Comparison of ENCODE assay signal across 1 cellular context in the genomic region with DNA sequence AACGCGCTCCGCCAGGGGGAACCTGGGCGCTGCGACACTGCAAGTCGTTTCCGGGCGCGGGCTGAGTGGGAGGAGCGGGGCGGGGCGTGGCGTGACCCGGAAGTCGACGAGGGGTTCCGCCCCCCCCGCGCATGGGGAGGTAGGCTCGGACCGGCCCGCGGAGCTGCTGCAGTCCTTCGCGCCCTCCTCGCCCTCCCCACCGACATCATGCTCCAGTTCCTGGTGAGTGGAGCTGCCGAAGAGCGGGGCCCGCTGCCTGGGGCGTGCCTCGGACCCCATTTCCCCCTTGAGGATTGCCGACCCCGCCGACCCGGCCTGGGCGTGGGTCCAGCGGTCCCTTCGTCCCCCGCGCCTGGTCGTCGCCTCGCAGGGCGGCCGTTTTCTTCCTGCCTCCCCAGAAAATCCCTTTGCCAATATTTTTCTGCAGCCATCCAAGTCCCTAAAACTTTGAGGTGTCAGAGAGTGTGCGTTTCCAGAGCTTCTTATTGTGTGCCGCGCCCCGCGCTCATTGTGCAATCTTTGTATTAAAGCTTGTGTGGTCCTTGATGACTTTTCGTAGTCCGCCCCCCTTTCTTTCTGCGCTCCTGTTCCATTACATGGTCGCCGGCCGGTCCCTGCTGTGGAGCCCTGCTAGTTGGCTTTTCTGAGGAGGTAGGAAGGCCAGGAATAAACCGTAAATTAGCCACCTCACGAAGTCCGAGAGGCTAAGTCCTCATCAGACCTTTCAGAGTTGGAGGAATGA.
TF ChIP-seq lines count a peak whose summit lies in the region.

TSS of gene STMP1 (plus strand) at position 142 of the 742 bp plus-strand sequence.

TF ChIP-seq in WTC11, 78 proteins besides CTCF, POLR2A, EP300 and RAD21 (continued from another document and continues in another):
- TF ChIP-seq KAT7 (CRISPR knock-in tag; IDR thresholded peaks at IDR 0.05; ENCODE audit: borderline replicate concordance): peak; percentile 96
- TF ChIP-seq ZNF281 (CRISPR knock-in tag; IDR thresholded peaks at IDR 0.05): no peak
- TF ChIP-seq FOXK1 (CRISPR knock-in tag; IDR thresholded peaks at IDR 0.05): peak; percentile 78; the same call in 1 of the 2 replicates
- TF ChIP-seq, protein P1, sequence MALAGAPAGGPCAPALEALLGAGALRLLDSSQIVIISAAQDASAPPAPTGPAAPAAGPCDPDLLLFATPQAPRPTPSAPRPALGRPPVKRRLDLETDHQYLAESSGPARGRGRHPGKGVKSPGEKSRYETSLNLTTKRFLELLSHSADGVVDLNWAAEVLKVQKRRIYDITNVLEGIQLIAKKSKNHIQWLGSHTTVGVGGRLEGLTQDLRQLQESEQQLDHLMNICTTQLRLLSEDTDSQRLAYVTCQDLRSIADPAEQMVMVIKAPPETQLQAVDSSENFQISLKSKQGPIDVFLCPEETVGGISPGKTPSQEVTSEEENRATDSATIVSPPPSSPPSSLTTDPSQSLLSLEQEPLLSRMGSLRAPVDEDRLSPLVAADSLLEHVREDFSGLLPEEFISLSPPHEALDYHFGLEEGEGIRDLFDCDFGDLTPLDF (CRISPR knock-in tag; IDR thresholded peaks at IDR 0.05): peak; percentile 84; the same call in 1 of the 2 replicates
- peak; percentile 89 for TF ChIP-seq FOXP1 (CRISPR knock-in tag; IDR thresholded peaks at IDR 0.05; ENCODE audit: borderline replicate concordance)
- peak; percentile 92 for TF ChIP-seq ZNF232 (CRISPR knock-in tag; IDR thresholded peaks at IDR 0.05)
- TF ChIP-seq GRHL2 (CRISPR knock-in tag; IDR thresholded peaks at IDR 0.05; ENCODE audit: insufficient replicate concordance, severe bottlenecking): no peak
- TF ChIP-seq GABPB1 (CRISPR knock-in tag; IDR thresholded peaks at IDR 0.05): peak; percentile 80
- 0 out of 2 replicates have a peak, but pooled peaks have one; percentile 19 for TF ChIP-seq ZNF317 (CRISPR knock-in tag; IDR thresholded peaks at IDR 0.05; ENCODE audit: borderline replicate concordance, low read depth)
- peak; percentile 99 for TF ChIP-seq SP1 (CRISPR knock-in tag; conservative IDR thresholded peaks at IDR 0.05)
- no peak for TF ChIP-seq AR (CRISPR knock-in tag; IDR thresholded peaks at IDR 0.05)
- TF ChIP-seq, protein P2, sequence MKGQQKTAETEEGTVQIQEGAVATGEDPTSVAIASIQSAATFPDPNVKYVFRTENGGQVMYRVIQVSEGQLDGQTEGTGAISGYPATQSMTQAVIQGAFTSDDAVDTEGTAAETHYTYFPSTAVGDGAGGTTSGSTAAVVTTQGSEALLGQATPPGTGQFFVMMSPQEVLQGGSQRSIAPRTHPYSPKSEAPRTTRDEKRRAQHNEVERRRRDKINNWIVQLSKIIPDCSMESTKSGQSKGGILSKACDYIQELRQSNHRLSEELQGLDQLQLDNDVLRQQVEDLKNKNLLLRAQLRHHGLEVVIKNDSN (CRISPR knock-in tag; IDR thresholded peaks at IDR 0.05): 0 out of 2 replicates have a peak, but pooled peaks have one; percentile 15
- TF ChIP-seq, protein P3, sequence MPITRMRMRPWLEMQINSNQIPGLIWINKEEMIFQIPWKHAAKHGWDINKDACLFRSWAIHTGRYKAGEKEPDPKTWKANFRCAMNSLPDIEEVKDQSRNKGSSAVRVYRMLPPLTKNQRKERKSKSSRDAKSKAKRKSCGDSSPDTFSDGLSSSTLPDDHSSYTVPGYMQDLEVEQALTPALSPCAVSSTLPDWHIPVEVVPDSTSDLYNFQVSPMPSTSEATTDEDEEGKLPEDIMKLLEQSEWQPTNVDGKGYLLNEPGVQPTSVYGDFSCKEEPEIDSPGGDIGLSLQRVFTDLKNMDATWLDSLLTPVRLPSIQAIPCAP (CRISPR knock-in tag; IDR thresholded peaks at IDR 0.05): 0 out of 2 replicates have a peak, but pooled peaks have one; percentile 64
- TF ChIP-seq SMAD3 (CRISPR knock-in tag; IDR thresholded peaks at IDR 0.05; ENCODE audit: borderline replicate concordance): 0 out of 2 replicates have a peak, but pooled peaks have one; percentile 20
- TF ChIP-seq ZNF416 (CRISPR knock-in tag; IDR thresholded peaks at IDR 0.05): 0 out of 2 replicates have a peak, but pooled peaks have one; percentile 49
- TF ChIP-seq MYBL2 (CRISPR knock-in tag; IDR thresholded peaks at IDR 0.05): peak; percentile 86
- TF ChIP-seq ZBTB43 (CRISPR knock-in tag; IDR thresholded peaks at IDR 0.05): peak; percentile 81; the same call in 1 of the 2 replicates
- 0 out of 2 replicates have a peak, but pooled peaks have one; percentile 50 for TF ChIP-seq PRDM15 (CRISPR knock-in tag; IDR thresholded peaks at IDR 0.05)
- peak; percentile 94 for TF ChIP-seq MAX (CRISPR knock-in tag; IDR thresholded peaks at IDR 0.05)
- TF ChIP-seq CREB1 (CRISPR knock-in tag; IDR thresholded peaks at IDR 0.05): 0 out of 2 replicates have a peak, but pooled peaks have one; percentile 63
- TF ChIP-seq, protein P4, sequence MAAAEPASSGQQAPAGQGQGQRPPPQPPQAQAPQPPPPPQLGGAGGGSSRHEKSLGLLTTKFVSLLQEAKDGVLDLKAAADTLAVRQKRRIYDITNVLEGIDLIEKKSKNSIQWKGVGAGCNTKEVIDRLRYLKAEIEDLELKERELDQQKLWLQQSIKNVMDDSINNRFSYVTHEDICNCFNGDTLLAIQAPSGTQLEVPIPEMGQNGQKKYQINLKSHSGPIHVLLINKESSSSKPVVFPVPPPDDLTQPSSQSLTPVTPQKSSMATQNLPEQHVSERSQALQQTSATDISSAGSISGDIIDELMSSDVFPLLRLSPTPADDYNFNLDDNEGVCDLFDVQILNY (CRISPR knock-in tag; IDR thresholded peaks at IDR 0.05): peak; percentile 90
- no peak for TF ChIP-seq IRF2 (CRISPR knock-in tag; IDR thresholded peaks at IDR 0.05; ENCODE audit: borderline replicate concordance, low read depth)
- TF ChIP-seq NR2C2 (CRISPR knock-in tag; IDR thresholded peaks at IDR 0.05): peak; percentile 92
- TF ChIP-seq, protein P5, sequence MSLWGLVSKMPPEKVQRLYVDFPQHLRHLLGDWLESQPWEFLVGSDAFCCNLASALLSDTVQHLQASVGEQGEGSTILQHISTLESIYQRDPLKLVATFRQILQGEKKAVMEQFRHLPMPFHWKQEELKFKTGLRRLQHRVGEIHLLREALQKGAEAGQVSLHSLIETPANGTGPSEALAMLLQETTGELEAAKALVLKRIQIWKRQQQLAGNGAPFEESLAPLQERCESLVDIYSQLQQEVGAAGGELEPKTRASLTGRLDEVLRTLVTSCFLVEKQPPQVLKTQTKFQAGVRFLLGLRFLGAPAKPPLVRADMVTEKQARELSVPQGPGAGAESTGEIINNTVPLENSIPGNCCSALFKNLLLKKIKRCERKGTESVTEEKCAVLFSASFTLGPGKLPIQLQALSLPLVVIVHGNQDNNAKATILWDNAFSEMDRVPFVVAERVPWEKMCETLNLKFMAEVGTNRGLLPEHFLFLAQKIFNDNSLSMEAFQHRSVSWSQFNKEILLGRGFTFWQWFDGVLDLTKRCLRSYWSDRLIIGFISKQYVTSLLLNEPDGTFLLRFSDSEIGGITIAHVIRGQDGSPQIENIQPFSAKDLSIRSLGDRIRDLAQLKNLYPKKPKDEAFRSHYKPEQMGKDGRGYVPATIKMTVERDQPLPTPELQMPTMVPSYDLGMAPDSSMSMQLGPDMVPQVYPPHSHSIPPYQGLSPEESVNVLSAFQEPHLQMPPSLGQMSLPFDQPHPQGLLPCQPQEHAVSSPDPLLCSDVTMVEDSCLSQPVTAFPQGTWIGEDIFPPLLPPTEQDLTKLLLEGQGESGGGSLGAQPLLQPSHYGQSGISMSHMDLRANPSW (CRISPR knock-in tag; conservative IDR thresholded peaks at IDR 0.05; ENCODE audit: low read depth): no peak
- TF ChIP-seq CBFB (CRISPR knock-in tag; IDR thresholded peaks at IDR 0.05; ENCODE audit: low read depth): no peak
- TF ChIP-seq AFF4 (CRISPR knock-in tag; IDR thresholded peaks at IDR 0.05; ENCODE audit: borderline replicate concordance): peak; percentile 94
